Comparison of ENCODE assay signal across 11 cellular contexts in genomic region chr7:101172005-101172853, GRCh38. TPM values are rescaled to one million over a fixed set of nuclear protein-coding genes. Genes with fewer than 3 reads are reported as not detected.
A peak's percentile ranks its signal among the peaks of the same experiment; 100 is the strongest.
DNase-seq lines count a peak whose midpoint lies in the region; ATAC-seq and TF ChIP-seq lines count a peak whose summit lies in the region.
"Had no signal": no experiment of that assay in that cellular context is flagged by ENCODE, and none has a peak within 500 bp of the region (broad histone marks: within the 10 kb centered on the region; RNA-seq: fewer than 3 reads in every experiment).

No MANE protein-coding gene starts in this region.

- no peak for ATAC-seq in activated naive CD8-positive, alpha-beta T cell treated with anti-CD3 and anti-CD28 coated beads, Interleukin-2, amount 10 ng/mL, durations not matched to agents 7 days and 5 days (ENCODE audit: low read depth)
- ATAC-seq in activated naive CD8-positive, alpha-beta T cell treated with anti-CD3 and anti-CD28 coated beads, Interleukin-2, amount 50 U/mL, for 24 hours, result no peak
- peak; percentile 54 to 56 for ATAC-seq in stimulated activated naive B cell treated with anti-CD40 and anti-IgM and Interleukin-4, amounts not matched to agents 10 μg/mL and 1 μg/mL and 100 μg/mL, for 72 hours (replicated peaks)
- ATAC-seq in GM19467 (IDR thresholded peaks at IDR 0.05; ENCODE audit: unreplicated experiment), result no peak
- no peak for ATAC-seq in GM21737 (IDR thresholded peaks at IDR 0.05; ENCODE audit: unreplicated experiment)

- H3K27ac ChIP-seq in fibroblast of lung (ENCODE audit: insufficient read depth, low read length) (no peak overlapping the region), brain microvascular endothelial cell (no peak overlapping the region)

- H3K9ac ChIP-seq in fibroblast of lung (ENCODE audit: insufficient read depth, low read length), result peak overlapping the region; percentile 6

- peaks cover 40% of the 10 kb centered on the region for H3K4me1 Mint-ChIP-seq in activated naive CD8-positive, alpha-beta T cell treated with anti-CD3 and anti-CD28 coated beads, Interleukin-2, amount 10 ng/mL, durations not matched to agents 7 days and 5 days
- peaks cover 56% of the 10 kb centered on the region for H3K4me1 Mint-ChIP-seq in activated naive CD8-positive, alpha-beta T cell treated with anti-CD3 and anti-CD28 coated beads, Interleukin-2, amount 50 U/mL, for 24 hours
- H3K4me1 Mint-ChIP-seq in stimulated activated naive B cell treated with anti-CD40 and anti-IgM and Interleukin-4, amounts not matched to agents 10 μg/mL and 1 μg/mL and 100 μg/mL, for 72 hours, result peaks cover 47 to 72% of the 10 kb centered on the region in 2 donors

- H3K27me3 Mint-ChIP-seq in activated naive CD8-positive, alpha-beta T cell treated with anti-CD3 and anti-CD28 coated beads, Interleukin-2, amount 10 ng/mL, durations not matched to agents 7 days and 5 days, result peaks cover 91% of the 10 kb centered on the region
- peaks cover 88% of the 10 kb centered on the region for H3K27me3 Mint-ChIP-seq in activated naive CD8-positive, alpha-beta T cell treated with anti-CD3 and anti-CD28 coated beads, Interleukin-2, amount 50 U/mL, for 24 hours
- peaks cover 93 to 98% of the 10 kb centered on the region in 2 donors for H3K27me3 Mint-ChIP-seq in stimulated activated naive B cell treated with anti-CD40 and anti-IgM and Interleukin-4, amounts not matched to agents 10 μg/mL and 1 μg/mL and 100 μg/mL, for 72 hours

- H3K4me1 ChIP-seq in fibroblast of lung (ENCODE audit: control insufficient read depth, extremely low read depth, insufficient read depth, low read length), result peaks cover 17% of the 10 kb centered on the region

- no peak overlapping the region for H2AFZ ChIP-seq in fibroblast of lung (ENCODE audit: low read length)

- H3K36me3 ChIP-seq in fibroblast of lung (ENCODE audit: control insufficient read depth, insufficient read depth, low read length) (no peaks in the 10 kb centered on the region), brain microvascular endothelial cell (replicated peaks) (no peaks in the 10 kb centered on the region)

- in situ Hi-C loops in brain microvascular endothelial cell (cut with HindIII; ENCODE audit: low pct_ligation_motif_present, low sequenced_read_pairs), result loop anchor here (25.0 kb wide), 1 partner anchor 115 kb away; no protein-coding TSS in a partner anchor

- TF ChIP-seq CTCF in fibroblast of lung (conservative IDR thresholded peaks at IDR 0.05 in 1 of 2, IDR thresholded peaks at IDR 0.05 in 1 of 2; ENCODE audit: low read depth in 1 of 2, low read length in 2 of 2) (no peak), brain microvascular endothelial cell (IDR thresholded peaks at IDR 0.05; ENCODE audit: low read depth, low read length, missing control alignments) (no peak)

- H3K4me3 Mint-ChIP-seq in activated naive CD8-positive, alpha-beta T cell treated with anti-CD3 and anti-CD28 coated beads, Interleukin-2, amount 10 ng/mL, durations not matched to agents 7 days and 5 days, result peak overlapping the region; percentile 18
- no peak overlapping the region for H3K4me3 Mint-ChIP-seq in activated naive CD8-positive, alpha-beta T cell treated with anti-CD3 and anti-CD28 coated beads, Interleukin-2, amount 50 U/mL, for 24 hours
- H3K4me3 Mint-ChIP-seq in stimulated activated naive B cell treated with anti-CD40 and anti-IgM and Interleukin-4, amounts not matched to agents 10 μg/mL and 1 μg/mL and 100 μg/mL, for 72 hours, result peak overlapping the region; percentile 58 to 74

- H3K27ac Mint-ChIP-seq in activated naive CD8-positive, alpha-beta T cell treated with anti-CD3 and anti-CD28 coated beads, Interleukin-2, amount 10 ng/mL, durations not matched to agents 7 days and 5 days, result no peak overlapping the region
- no peak overlapping the region for H3K27ac Mint-ChIP-seq in activated naive CD8-positive, alpha-beta T cell treated with anti-CD3 and anti-CD28 coated beads, Interleukin-2, amount 50 U/mL, for 24 hours
- H3K27ac Mint-ChIP-seq in stimulated activated naive B cell treated with anti-CD40 and anti-IgM and Interleukin-4, amounts not matched to agents 10 μg/mL and 1 μg/mL and 100 μg/mL, for 72 hours, result peak overlapping the region; percentile 94

- no peaks in the 10 kb centered on the region for H3K79me2 ChIP-seq in fibroblast of lung (ENCODE audit: control insufficient read depth, insufficient read depth, low read length)

- H3K36me3 Mint-ChIP-seq in activated naive CD8-positive, alpha-beta T cell treated with anti-CD3 and anti-CD28 coated beads, Interleukin-2, amount 10 ng/mL, durations not matched to agents 7 days and 5 days, result no peaks in the 10 kb centered on the region
- H3K36me3 Mint-ChIP-seq in activated naive CD8-positive, alpha-beta T cell treated with anti-CD3 and anti-CD28 coated beads, Interleukin-2, amount 50 U/mL, for 24 hours (ENCODE audit: low read depth), result peaks cover 2% of the 10 kb centered on the region
- peaks cover 9 to 14% of the 10 kb centered on the region in 2 donors for H3K36me3 Mint-ChIP-seq in stimulated activated naive B cell treated with anti-CD40 and anti-IgM and Interleukin-4, amounts not matched to agents 10 μg/mL and 1 μg/mL and 100 μg/mL, for 72 hours

- peak overlapping the region; percentile 77 for H3K4me2 ChIP-seq in fibroblast of lung (ENCODE audit: extremely low read depth, insufficient read depth, low read length)

- H3K4me3 ChIP-seq in fibroblast of lung (replicated peaks in 1 of 4; ENCODE audit: control extremely low read depth in 1 of 4, insufficient read depth in 1 of 4, low read depth in 3 of 4, low read length in 4 of 4), result no peak overlapping the region
- no peak overlapping the region for H3K4me3 ChIP-seq in brain microvascular endothelial cell (ENCODE audit: low read depth, low read length)

- no peaks in the 10 kb centered on the region for H3K9me3 ChIP-seq in fibroblast of lung (ENCODE audit: control insufficient read depth, insufficient read depth, low read depth, low read length)

- DNase-seq in activated naive CD8-positive, alpha-beta T cell treated with anti-CD3 and anti-CD28 coated beads, Interleukin-2, amount 10 ng/mL, durations not matched to agents 7 days and 5 days, result no peak
- DNase-seq in activated naive CD8-positive, alpha-beta T cell treated with anti-CD3 and anti-CD28 coated beads, Interleukin-2, amount 50 U/mL, for 24 hours, result no peak
- DNase-seq in NCI-H510A (lab: John Stamatoyannopoulos, UW) (peak; percentile 43), fibroblast of lung (ENCODE audit: low read depth in 2 of 2) (no peak), brain microvascular endothelial cell (no peak)
- DNase-seq in stimulated activated naive B cell treated with anti-CD40 and anti-IgM and Interleukin-4, amounts not matched to agents 10 μg/mL and 1 μg/mL and 100 μg/mL, for 72 hours, result no peak
- DNase-seq: activated CD4-positive, alpha-beta T cell treated with anti-CD3 and anti-CD28 coated beads for 1 hour; dermis blood vessel endothelial cell; GOT3 had no signal

- H3K27me3 ChIP-seq in fibroblast of lung (ENCODE audit: control insufficient read depth, insufficient read depth, low read length) (peaks cover 69% of the 10 kb centered on the region), brain microvascular endothelial cell (replicated peaks) (peaks cover 66% of the 10 kb centered on the region)

- no peaks in the 10 kb centered on the region for H3K9me3 Mint-ChIP-seq in activated naive CD8-positive, alpha-beta T cell treated with anti-CD3 and anti-CD28 coated beads, Interleukin-2, amount 10 ng/mL, durations not matched to agents 7 days and 5 days
- no peaks in the 10 kb centered on the region for H3K9me3 Mint-ChIP-seq in activated naive CD8-positive, alpha-beta T cell treated with anti-CD3 and anti-CD28 coated beads, Interleukin-2, amount 50 U/mL, for 24 hours
- peaks cover 0 to 7% of the 10 kb centered on the region in 2 donors for H3K9me3 Mint-ChIP-seq in stimulated activated naive B cell treated with anti-CD40 and anti-IgM and Interleukin-4, amounts not matched to agents 10 μg/mL and 1 μg/mL and 100 μg/mL, for 72 hours

- POLR2A ChIA-PET in activated naive CD8-positive, alpha-beta T cell treated with anti-CD3 and anti-CD28 coated beads, Interleukin-2, amount 10 ng/mL, durations not matched to agents 7 days and 5 days (lab: Charles Lee), result interaction anchor here (0.5 to 2.1 kb wide), 4 partner anchors 7 to 82 kb away, joined by 3 to 8 read pairs (median 6); partner anchors contain the start of genes AP1S1 and VGF

- H4K20me1 ChIP-seq in fibroblast of lung (ENCODE audit: control insufficient read depth, extremely low read depth, insufficient read depth, low read length), result peaks cover 2% of the 10 kb centered on the region

RNA-seq across cellular contexts. Expression of gene VGF, which starts 6.9 kb away (rescaled TPM):
- total RNA-seq in activated naive CD8-positive, alpha-beta T cell treated with anti-CD3 and anti-CD28 coated beads, Interleukin-2, amount 10 ng/mL, durations not matched to agents 7 days and 5 days, result under 1 TPM; 0.14 to 0.17 TPM
- total RNA-seq in fibroblast of lung, result 0.26 and 0.66 TPM in 2 replicates
- 0.14 TPM in 1 of 2 replicates, not detected in the other for polyA plus RNA-seq in fibroblast of lung
- polyA plus RNA-seq in fibroblast of lung (2012), result 0.10 and 1.5 TPM in 2 replicates
- 0.15 TPM in 1 of 2 replicates, not detected in the other for polyA minus RNA-seq in fibroblast of lung (ENCODE audit: low replicate concordance)
- total RNA-seq: dermis blood vessel endothelial cell had no signal

RNA-seq across cellular contexts. Expression of gene NAT16, which starts 7.9 kb away (rescaled TPM):
- not detected for total RNA-seq in activated naive CD8-positive, alpha-beta T cell treated with anti-CD3 and anti-CD28 coated beads, Interleukin-2, amount 10 ng/mL, durations not matched to agents 7 days and 5 days
- not detected in 2 replicates for total RNA-seq in fibroblast of lung
- polyA plus RNA-seq in fibroblast of lung, result not detected in 2 replicates
- polyA plus RNA-seq in fibroblast of lung (2012), result not detected in 2 replicates
- polyA minus RNA-seq in fibroblast of lung (ENCODE audit: low replicate concordance), result not detected in 2 replicates
- total RNA-seq: dermis blood vessel endothelial cell had no signal

RNA-seq across cellular contexts. Expression of gene AP1S1, which starts 18.0 kb away (rescaled TPM):
- total RNA-seq in activated naive CD8-positive, alpha-beta T cell treated with anti-CD3 and anti-CD28 coated beads, Interleukin-2, amount 10 ng/mL, durations not matched to agents 7 days and 5 days, result 10 to 100 TPM; 34.1 to 44.0 TPM
- 127 and 139 TPM in 2 replicates for total RNA-seq in fibroblast of lung
- polyA plus RNA-seq in fibroblast of lung, result 128 and 185 TPM in 2 replicates
- 136 and 181 TPM in 2 replicates for polyA plus RNA-seq in fibroblast of lung (2012)
- 78.8 and 128 TPM in 2 replicates for polyA minus RNA-seq in fibroblast of lung (ENCODE audit: low replicate concordance)

RNA-seq across cellular contexts. Expression of gene MOGAT3, which starts 28.6 kb away (rescaled TPM):
- total RNA-seq in activated naive CD8-positive, alpha-beta T cell treated with anti-CD3 and anti-CD28 coated beads, Interleukin-2, amount 10 ng/mL, durations not matched to agents 7 days and 5 days, result not detected
- total RNA-seq in fibroblast of lung, result not detected in 2 replicates
- not detected in 2 replicates for polyA plus RNA-seq in fibroblast of lung
- not detected in 2 replicates for polyA plus RNA-seq in fibroblast of lung (2012)
- polyA minus RNA-seq in fibroblast of lung (ENCODE audit: low replicate concordance), result 1.5 TPM in 1 of 2 replicates, not detected in the other
- total RNA-seq: dermis blood vessel endothelial cell had no signal

RNA-seq across cellular contexts. Expression of gene PLOD3, which starts 45.2 kb away (rescaled TPM):
- total RNA-seq in activated naive CD8-positive, alpha-beta T cell treated with anti-CD3 and anti-CD28 coated beads, Interleukin-2, amount 10 ng/mL, durations not matched to agents 7 days and 5 days, result 10 to 100 TPM; 48.9 to 51.0 TPM
- 52.4 and 89.0 TPM in 2 replicates for total RNA-seq in fibroblast of lung
- polyA plus RNA-seq in fibroblast of lung, result 86.0 and 106 TPM in 2 replicates
- polyA plus RNA-seq in fibroblast of lung (2012), result 106 and 144 TPM in 2 replicates
- polyA minus RNA-seq in fibroblast of lung (ENCODE audit: low replicate concordance), result 163 and 209 TPM in 2 replicates

Comparison
In these comparisons a context has a peak if more than half of its experiments do, and no peak if none do; other contexts are left out.
1. ATAC-seq: peak in stimulated activated naive B cell treated with anti-CD40 and anti-IgM and Interleukin-4, amounts not matched to agents 10 μg/mL and 1 μg/mL and 100 μg/mL, for 72 hours (2 of 2); none in activated naive CD8-positive, alpha-beta T cell treated with anti-CD3 and anti-CD28 coated beads, Interleukin-2, amount 10 ng/mL, durations not matched to agents 7 days and 5 days (single experiment), activated naive CD8-positive, alpha-beta T cell treated with anti-CD3 and anti-CD28 coated beads, Interleukin-2, amount 50 U/mL, for 24 hours (single experiment), GM19467 (single experiment) and GM21737 (single experiment).